In the genomic region with DNA sequence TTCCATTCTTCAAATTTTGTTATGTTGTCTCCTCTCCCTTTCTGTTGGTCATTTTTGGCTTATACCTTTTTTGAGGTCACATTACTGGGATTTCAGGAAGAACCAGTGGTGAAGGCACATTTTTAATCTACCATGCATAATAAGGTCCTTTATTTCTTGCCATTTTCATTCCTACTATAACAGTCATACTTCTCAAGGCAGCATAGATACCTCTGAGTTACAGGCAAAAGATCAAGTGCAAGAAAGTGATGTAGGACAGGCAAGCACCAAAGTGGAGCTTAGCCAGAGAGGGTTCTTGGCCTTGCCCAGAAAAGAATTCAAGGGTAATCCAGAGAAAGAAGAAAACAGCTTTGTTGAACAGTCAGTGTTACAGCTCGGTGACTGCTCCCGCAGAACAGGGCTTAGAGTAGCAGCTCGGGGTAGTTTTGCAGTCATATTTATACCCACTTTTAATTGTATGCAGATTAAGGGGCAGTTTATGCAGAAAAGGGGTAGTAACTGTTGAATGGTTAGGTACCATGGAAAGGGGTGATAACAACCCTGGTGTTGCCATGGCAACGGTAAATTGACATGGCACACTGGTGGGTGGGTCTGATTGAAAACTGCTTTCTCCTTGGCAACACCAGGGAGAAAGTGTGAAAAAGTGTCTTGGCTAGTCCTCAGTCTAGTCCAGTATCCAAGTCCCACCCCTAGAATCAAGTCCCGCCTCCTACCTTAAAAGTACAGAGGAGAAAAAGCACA, we compare ENCODE assay signal across 20 cellular contexts. TPM values are rescaled to one million over a fixed set of nuclear protein-coding genes. Genes with fewer than 3 reads are reported as not detected.
DNase-seq lines count a peak whose midpoint lies in the region; ATAC-seq, FAIRE-seq and TF ChIP-seq lines count a peak whose summit lies in the region.
"Had no signal": no experiment of that assay in that cellular context is flagged by ENCODE, and none has a peak within 500 bp of the region (broad histone marks: within the 10 kb centered on the region; RNA-seq: fewer than 3 reads in every experiment).

No MANE protein-coding gene starts in this region.

- no peaks in the 10 kb centered on the region for H3K36me3 ChIP-seq in keratinocyte (ENCODE audit: control insufficient read depth in 2 of 2, extremely low read depth in 1 of 2, insufficient read depth in 2 of 2, low read length in 2 of 2)
- H3K36me3 ChIP-seq: right atrium auricular region, stomach had no signal

- H3K79me2 ChIP-seq in H9 (ENCODE audit: insufficient read depth, low read length), result no peaks in the 10 kb centered on the region
- H3K79me2 ChIP-seq in keratinocyte (ENCODE audit: control insufficient read depth, insufficient read depth, low read length), result no peaks in the 10 kb centered on the region

- dilution Hi-C loops in keratinocyte (cut with MboI; ENCODE audit: extremely low pct_ligation_motif_present, low sequenced_read_pairs), result no loop called here

- H2AK5ac ChIP-seq in H9 (ENCODE audit: insufficient read length, low read length), result no peak overlapping the region

- no peak overlapping the region for H2BK20ac ChIP-seq in H9 (ENCODE audit: low read depth, low read length, poor library complexity, severe bottlenecking)

- no CpG with 5 or more reads among the region's 5 CpGs for WGBS in H9 (ENCODE audit: extremely low coverage, insufficient read length, low lambda C conversion rate)

- no peak for TF ChIP-seq CTCF in AG10803 (conservative IDR thresholded peaks at IDR 0.05; ENCODE audit: low read length)
- TF ChIP-seq CTCF in H9 (conservative IDR thresholded peaks at IDR 0.05), result no peak
- no peak for TF ChIP-seq CTCF in keratinocyte (optimal IDR thresholded peaks at IDR 0.05 in 1 of 3, IDR thresholded peaks at IDR 0.05 in 1 of 3, conservative IDR thresholded peaks at IDR 0.05 in 1 of 3; ENCODE audit: extremely low read depth in 1 of 3, insufficient read depth in 2 of 3, low read length in 3 of 3)

- no peaks in the 10 kb centered on the region for H3K27me3 ChIP-seq in H9 (ENCODE audit: insufficient read depth, low read length)
- H3K27me3 ChIP-seq in keratinocyte (ENCODE audit: control insufficient read depth, extremely low read depth, insufficient read depth, low read length), result no peaks in the 10 kb centered on the region
- H3K27me3 ChIP-seq: body of pancreas, right atrium auricular region, stomach had no signal

- H3K27ac Mint-ChIP-seq in H9, result peak overlapping the region in 1 of 3 experiments; percentile 50; a peak in 3 of 7 replicates
- H3K27ac Mint-ChIP-seq in effector memory CD8-positive, alpha-beta T cell, result no peak overlapping the region

- peak; percentile 5 for FAIRE-seq in keratinocyte (lab: Jason Lieb, UNC)

- H3K23ac ChIP-seq in H9 (ENCODE audit: insufficient read length, low read depth, low read length), result no peak overlapping the region

- H3K14ac ChIP-seq in H9 (ENCODE audit: insufficient read depth, low read length), result no peak overlapping the region

- H3K9me1 ChIP-seq in keratinocyte (ENCODE audit: control insufficient read depth, extremely low read depth, insufficient read depth, low read length), result no peaks in the 10 kb centered on the region

- H3K18ac ChIP-seq in H9 (ENCODE audit: insufficient read length, low read depth, low read length), result no peak overlapping the region

- peak; percentile 44 for DNase-seq in AG10803 (ENCODE audit: low read depth)
- DNase-seq in H9, result no peak
- DNase-seq in astrocyte of the hippocampus (ENCODE audit: low read depth, low spot score), result peak; percentile 16
- no peak for DNase-seq in keratinocyte (ENCODE audit: low read depth, low spot score)
- no peak for DNase-seq in SKM-1 treated with dmso at 0.1 percent for 144 hours (lab: John Stamatoyannopoulos, UW; ENCODE audit: unreplicated experiment)
- no peak for DNase-seq in superior temporal gyrus (ENCODE audit: extremely low spot score)
- DNase-seq in effector CD8-positive, alpha-beta T cell (lab: John Stamatoyannopoulos, UW), result no peak
- DNase-seq in effector memory CD8-positive, alpha-beta T cell, result no peak
- DNase-seq: activated CD4-positive, alpha-beta T cell treated with anti-CD3 and anti-CD28 coated beads for 48 hours; activated CD8-positive, alpha-beta memory T cell treated with anti-CD3 and anti-CD28 coated beads, Interleukin-2, amount 50 U/mL, for 48 hours; activated naive CD4-positive, alpha-beta T cell; body of pancreas; midbrain; NCI-H1105; NCI-H2107; NCI-H526 treated with DMSO at 0.1 percent for 48 hours; stomach had no signal

- no peak for ATAC-seq in effector memory CD8-positive, alpha-beta T cell (replicated peaks)
- ATAC-seq: body of pancreas, esophagus mucosa had no signal

- H3K4me1 ChIP-seq in H9 (ENCODE audit: insufficient read depth, low read length) (no peaks in the 10 kb centered on the region; the same call in 1 of the 2 replicates), keratinocyte (ENCODE audit: control insufficient read depth, extremely low read depth, insufficient read depth, low read length) (no peaks in the 10 kb centered on the region)

- H3K27ac ChIP-seq in H9 (ENCODE audit: insufficient read length, low read depth, low read length) (no peak overlapping the region), keratinocyte (ENCODE audit: control insufficient read depth, insufficient read depth, low read length) (no peak overlapping the region)
- H3K27ac ChIP-seq: body of pancreas, right atrium auricular region, SK-N-MC, stomach had no signal

- no peak overlapping the region for H2BK120ac ChIP-seq in H9 (ENCODE audit: low read depth, low read length, poor library complexity, severe bottlenecking)

- H3K4ac ChIP-seq in H9 (ENCODE audit: low read depth, low read length), result no peak overlapping the region

- H3K4me3 ChIP-seq in AG10803 (ENCODE audit: low read length) (no peak overlapping the region), keratinocyte (ENCODE audit: control insufficient read depth in 2 of 3, extremely low read depth in 1 of 3, insufficient read depth in 2 of 3, low read depth in 1 of 3, low read length in 3 of 3) (no peak overlapping the region)
- H3K4me3 ChIP-seq: body of pancreas, right atrium auricular region, SK-N-MC, stomach had no signal

- H3K4me2 ChIP-seq in H9 (ENCODE audit: insufficient read depth, insufficient read length, low read length), result no peak overlapping the region
- H3K4me2 ChIP-seq in keratinocyte (ENCODE audit: control insufficient read depth, extremely low read depth, insufficient read depth, low read depth, low read length), result no peak overlapping the region

- H4K5ac ChIP-seq in H9 (ENCODE audit: insufficient read length, low read depth, low read length), result no peak overlapping the region

- H3K36me3 Mint-ChIP-seq in H9 (ENCODE audit: insufficient read depth in 1 of 3, low read depth in 3 of 3), result no peaks in the 10 kb centered on the region
- no peaks in the 10 kb centered on the region for H3K36me3 Mint-ChIP-seq in effector memory CD8-positive, alpha-beta T cell (ENCODE audit: insufficient read depth)

- H2AFZ ChIP-seq in H9 (ENCODE audit: low read length) (no peak overlapping the region), keratinocyte (ENCODE audit: control insufficient read depth, low read length) (no peak overlapping the region)

- H3T11ph ChIP-seq in H9 (ENCODE audit: low read length), result no peak overlapping the region

- no peaks in the 10 kb centered on the region for H3K27me3 Mint-ChIP-seq in H9 (ENCODE audit: low read depth)
- peaks cover 17 to 21% of the 10 kb centered on the region in 2 donors for H3K27me3 Mint-ChIP-seq in effector memory CD8-positive, alpha-beta T cell

- H3K9ac ChIP-seq in H9 (ENCODE audit: extremely low read depth, insufficient read length, low read length), result peak overlapping the region; percentile 38
- no peak overlapping the region for H3K9ac ChIP-seq in keratinocyte (ENCODE audit: control insufficient read depth, extremely low read depth, insufficient read depth, low read length)

- no peak overlapping the region for H2BK15ac ChIP-seq in H9 (ENCODE audit: low read depth, low read length)

- H3K79me1 ChIP-seq in H9 (ENCODE audit: insufficient read depth, low read depth, low read length, poor library complexity, severe bottlenecking), result no peaks in the 10 kb centered on the region

- H4K8ac ChIP-seq in H9 (replicated peaks; ENCODE audit: insufficient read length, low read depth, low read length), result no peak overlapping the region

- no peak overlapping the region for H2BK12ac ChIP-seq in H9 (ENCODE audit: insufficient read length, low read depth, low read length)

- H3K56ac ChIP-seq in H9 (ENCODE audit: insufficient read length, low read depth, low read length), result no peak overlapping the region

- H3K23me2 ChIP-seq in H9 (ENCODE audit: insufficient read length, low read depth, low read length, poor library complexity, severe bottlenecking), result no peaks in the 10 kb centered on the region

- peaks cover 33 to 49% of the 10 kb centered on the region in 2 experiments for H3K4me1 Mint-ChIP-seq in H9
- no peaks in the 10 kb centered on the region for H3K4me1 Mint-ChIP-seq in effector memory CD8-positive, alpha-beta T cell (ENCODE audit: low read depth in 2 of 2)

- no peaks in the 10 kb centered on the region for H3K9me3 ChIP-seq in H9 (ENCODE audit: control insufficient read depth, low read depth, low read length)
- no peaks in the 10 kb centered on the region for H3K9me3 ChIP-seq in keratinocyte (ENCODE audit: control insufficient read depth, low read depth, low read length)
- H3K9me3 ChIP-seq: body of pancreas, right atrium auricular region, stomach had no signal

- no peak overlapping the region for H2BK5ac ChIP-seq in H9 (ENCODE audit: insufficient read length, low read length)

- H3K9me3 Mint-ChIP-seq in H9, result no peaks in the 10 kb centered on the region
- no peaks in the 10 kb centered on the region for H3K9me3 Mint-ChIP-seq in effector memory CD8-positive, alpha-beta T cell

- no peak overlapping the region for H3K4me3 Mint-ChIP-seq in H9
- no peak overlapping the region for H3K4me3 Mint-ChIP-seq in effector memory CD8-positive, alpha-beta T cell

- H4K20me1 ChIP-seq in H9 (ENCODE audit: control insufficient read depth, insufficient read depth, insufficient read length) (no peaks in the 10 kb centered on the region), keratinocyte (ENCODE audit: control insufficient read depth, extremely low read depth, insufficient read depth, low read length) (no peaks in the 10 kb centered on the region)

- no peak overlapping the region for H4K91ac ChIP-seq in H9 (ENCODE audit: insufficient read length, low read depth, low read length)

RNA-seq across cellular contexts. Expression of gene DOCK7, which starts 39.6 kb away (rescaled TPM):
- 35.2 and 36.8 TPM in 2 replicates for total RNA-seq in H9 (2021)
- polyA plus RNA-seq in keratinocyte, result 31.2 to 66.9 TPM (median 64.1 TPM) in 3 replicates
- 48.7 TPM for polyA plus RNA-seq in keratinocyte (2011; ENCODE audit: low read depth)
- polyA plus RNA-seq in keratinocyte (2011; cell fraction: cytosol; rRNA removed), result 20.5 and 31.0 TPM in 2 replicates
- polyA plus RNA-seq in keratinocyte (2011; cell fraction: nucleus; rRNA removed), result 59.3 and 61.8 TPM in 2 replicates
- 14.7 and 116 TPM in 2 replicates for polyA plus RNA-seq in keratinocyte (2012; ENCODE audit: low replicate concordance)
- 56.8 to 165 TPM (median 133 TPM) in 3 replicates for polyA minus RNA-seq in keratinocyte
- 86.1 TPM for polyA minus RNA-seq in keratinocyte (2011; cell fraction: cytosol; rRNA and poly(A)+ RNA removed)
- 187 and 380 TPM in 2 replicates for polyA minus RNA-seq in keratinocyte (2011; cell fraction: nucleus; rRNA and poly(A)+ RNA removed)

RNA-seq across cellular contexts. Expression of gene ATG4C, which starts 56.1 kb away (rescaled TPM):
- 13.1 and 14.8 TPM in 2 replicates for total RNA-seq in H9 (2021)
- 5.6 to 9.1 TPM (median 6.0 TPM) in 3 replicates for polyA plus RNA-seq in keratinocyte
- polyA plus RNA-seq in keratinocyte (2011; ENCODE audit: low read depth), result 5.0 TPM
- 4.2 and 7.7 TPM in 2 replicates for polyA plus RNA-seq in keratinocyte (2011; cell fraction: cytosol; rRNA removed)
- polyA plus RNA-seq in keratinocyte (2011; cell fraction: nucleus; rRNA removed), result 4.1 and 5.5 TPM in 2 replicates
- 3.3 and 7.3 TPM in 2 replicates for polyA plus RNA-seq in keratinocyte (2012; ENCODE audit: low replicate concordance)
- 0.95 to 7.1 TPM (median 1.6 TPM) in 3 replicates for polyA minus RNA-seq in keratinocyte
- polyA minus RNA-seq in keratinocyte (2011; cell fraction: cytosol; rRNA and poly(A)+ RNA removed), result 2.3 TPM
- polyA minus RNA-seq in keratinocyte (2011; cell fraction: nucleus; rRNA and poly(A)+ RNA removed), result 5.2 and 6.1 TPM in 2 replicates

Comparison
In these comparisons a context has a peak if more than half of its experiments do, and no peak if none do; other contexts are left out.
1. DNase-seq: peak in AG10803 (single experiment) and astrocyte of the hippocampus (single experiment); none in H9 (single experiment), keratinocyte (single experiment), SKM-1 treated with dmso at 0.1 percent for 144 hours (single experiment), superior temporal gyrus (single experiment), effector CD8-positive, alpha-beta T cell (single experiment) and effector memory CD8-positive, alpha-beta T cell (0 of 3).